21 cellular contexts compared by ENCODE assay signal in genomic region chr17:17533901-17534441, GRCh38. TPM values are rescaled to one million over a fixed set of nuclear protein-coding genes. Genes with fewer than 3 reads are reported as not detected.
A peak's percentile ranks its signal among the peaks of the same experiment; 100 is the strongest.
DNase-seq lines count a peak whose midpoint lies in the region; ATAC-seq, FAIRE-seq and TF ChIP-seq lines count a peak whose summit lies in the region.
"Had no signal": no experiment of that assay in that cellular context is flagged by ENCODE, and none has a peak within 500 bp of the region (broad histone marks: within the 10 kb centered on the region; RNA-seq: fewer than 3 reads in every experiment).

No MANE protein-coding gene starts in this region.

- peak; percentile 24 to 74 (median 37) for ATAC-seq in pancreas
- ATAC-seq in activated T-cell treated with anti-CD3 and anti-CD28 coated beads, Interleukin-2, amount 50 U/mL, for 4 hours: no peak
- ATAC-seq in HG02610 (IDR thresholded peaks at IDR 0.05; ENCODE audit: unreplicated experiment): no peak
- ATAC-seq: psoas muscle had no signal

- H3K36me3 ChIP-seq in colonic mucosa (no peaks in the 10 kb centered on the region), pancreas (no peaks in the 10 kb centered on the region)
- H3K36me3 ChIP-seq: BE2C, thyroid gland had no signal

- H3K27me3 ChIP-seq in colonic mucosa: no peaks in the 10 kb centered on the region
- no peaks in the 10 kb centered on the region for H3K27me3 ChIP-seq in pancreas
- H3K27me3 ChIP-seq: BE2C, thyroid gland had no signal

- WGBS in pancreas, 2 donors: 15 to 25% methylated on average over 3 of the region's 3 CpGs

- no peak overlapping the region for H3K4me3 Mint-ChIP-seq in activated T-cell treated with anti-CD3 and anti-CD28 coated beads, Interleukin-2, amount 50 U/mL, for 4 hours
- H3K4me3 Mint-ChIP-seq: activated T-helper 1 cell treated with anti-CD3 and anti-CD28 coated beads, Interleukin-12 subunit alpha, Interleukin-12 subunit beta, Interleukin-2, Interleukin-4 antibody, amounts not matched to agents 30 ng/mL and 10 ng/mL and 1 ng/mL, durations not matched to agents 14 hours and 24 hours and 36 hours; dendritic cell treated with granulocyte-macrophage colony-stimulating factor and Interleukin-4, amounts not matched to agents 40 ng/mL and 50 ng/mL, for 4 days; nephron had no signal

- DNase-seq in DMS53 treated with DMSO at 0.1 percent for 48 hours (lab: John Stamatoyannopoulos, UW; ENCODE audit: unreplicated experiment): peak; percentile 94
- peak; percentile 15 for DNase-seq in M059J (ENCODE audit: low read depth)
- peak; percentile 66 for DNase-seq in colonic mucosa
- DNase-seq in pancreas: peak in 3 of 6 donors; percentile 46 to 64 (median 47)
- DNase-seq in activated T-cell treated with anti-CD3 and anti-CD28 coated beads, Interleukin-2, amount 50 U/mL, for 4 hours: no peak
- no peak for DNase-seq in D341Med (ENCODE audit: low spot score)
- DNase-seq: BE2C, mesendoderm, NCI-H1436 treated with DMSO at 0.1 percent for 48 hours, RPMI8226, T-helper 1 cell, thyroid gland had no signal

- H3K9ac ChIP-seq in colonic mucosa (ENCODE audit: low read depth in 2 of 2, low read length in 2 of 2): no peak overlapping the region
- H3K9ac ChIP-seq: KMS-11 had no signal

- no peaks in the 10 kb centered on the region for H3K36me3 Mint-ChIP-seq in activated T-cell treated with anti-CD3 and anti-CD28 coated beads, Interleukin-2, amount 50 U/mL, for 4 hours (ENCODE audit: insufficient read depth)

- intact Hi-C loops in colonic mucosa (cut with DNase I): no loop called here
- intact Hi-C loops in pancreas (cut with DNase I): no loop called here

- H3K27ac ChIP-seq in colonic mucosa (no peak overlapping the region), pancreas (no peak overlapping the region)
- H3K27ac ChIP-seq: HL-60, KMS-11, psoas muscle, VCaP had no signal

- H3K4me1 ChIP-seq in colonic mucosa (no peaks in the 10 kb centered on the region), pancreas (peaks cover 25 to 35% (median 33%) of the 10 kb centered on the region in 3 donors)

- H3K9me3 Mint-ChIP-seq in activated T-cell treated with anti-CD3 and anti-CD28 coated beads, Interleukin-2, amount 50 U/mL, for 4 hours: no peaks in the 10 kb centered on the region
- H3K9me3 Mint-ChIP-seq: activated T-helper 1 cell treated with anti-CD3 and anti-CD28 coated beads, Interleukin-12 subunit alpha, Interleukin-12 subunit beta, Interleukin-2, Interleukin-4 antibody, amounts not matched to agents 30 ng/mL and 10 ng/mL and 1 ng/mL, durations not matched to agents 14 hours and 24 hours and 36 hours; dendritic cell treated with granulocyte-macrophage colony-stimulating factor and Interleukin-4, amounts not matched to agents 40 ng/mL and 50 ng/mL, for 4 days had no signal

- no peaks in the 10 kb centered on the region for H3K9me3 ChIP-seq in colonic mucosa
- no peaks in the 10 kb centered on the region for H3K9me3 ChIP-seq in pancreas
- H3K9me3 ChIP-seq: BE2C, psoas muscle, thyroid gland had no signal

- H3K4me1 Mint-ChIP-seq in activated T-cell treated with anti-CD3 and anti-CD28 coated beads, Interleukin-2, amount 50 U/mL, for 4 hours (ENCODE audit: low read depth): no peaks in the 10 kb centered on the region

- peak; percentile 26 for FAIRE-seq in pancreas (lab: Jason Lieb, UNC)
- FAIRE-seq: H1 had no signal

- H3K4me3 ChIP-seq in colonic mucosa: no peak overlapping the region
- H3K4me3 ChIP-seq in pancreas: no peak overlapping the region
- H3K4me3 ChIP-seq: psoas muscle, thyroid gland had no signal

- H3K27me3 Mint-ChIP-seq in activated T-cell treated with anti-CD3 and anti-CD28 coated beads, Interleukin-2, amount 50 U/mL, for 4 hours (ENCODE audit: low read depth): no peaks in the 10 kb centered on the region
- H3K27me3 Mint-ChIP-seq: dendritic cell treated with granulocyte-macrophage colony-stimulating factor and Interleukin-4, amounts not matched to agents 40 ng/mL and 50 ng/mL, for 4 days had no signal

- TF ChIP-seq CTCF in colonic mucosa (IDR thresholded peaks at IDR 0.05): no peak
- TF ChIP-seq CTCF in pancreas (IDR thresholded peaks at IDR 0.05): no peak

RNA-seq across cellular contexts. Expression of gene RASD1, which starts 37.8 kb away (rescaled TPM):
- total RNA-seq in M059J (2014; rRNA removed; shearing (Covaris generic)): 2.1 and 3.0 TPM in 2 replicates
- total RNA-seq in colonic mucosa (10 to 100 TPM; 21.6 to 24.9 TPM), pancreas (10 to 100 TPM in 3 of 6 donors, 1 to 10 TPM in 3; 4.9 to 30.7 (median 10.6) TPM)
- 100 to 1,000 TPM in 1 of 2 donors, 10 to 100 TPM in 1; 40.6 to 129 TPM for polyA plus RNA-seq in pancreas
- 1 to 10 TPM in 2 of 3 donors, under 1 TPM in 1; 0.87 to 1.3 (median 1.1) TPM for total RNA-seq in activated T-cell treated with anti-CD3 and anti-CD28 coated beads, Interleukin-2, amount 50 U/mL, for 4 hours

RNA-seq across cellular contexts. Expression of gene MED9, which starts 57.2 kb away (rescaled TPM):
- total RNA-seq in M059J (2014; rRNA removed; shearing (Covaris generic)): 20.8 and 23.1 TPM in 2 replicates
- total RNA-seq in colonic mucosa: 10 to 100 TPM; 15.3 to 23.8 TPM
- total RNA-seq in pancreas: 1 to 10 TPM; 4.6 to 8.4 (median 6.3) TPM
- 10 to 100 TPM in 1 of 2 donors, 1 to 10 TPM in 1; 7.8 to 12.2 TPM for polyA plus RNA-seq in pancreas
- total RNA-seq in activated T-cell treated with anti-CD3 and anti-CD28 coated beads, Interleukin-2, amount 50 U/mL, for 4 hours: 10 to 100 TPM; 15.0 to 16.4 (median 15.0) TPM

RNA-seq across cellular contexts. Expression of gene PEMT, which starts 57.5 kb away (rescaled TPM):
- total RNA-seq in M059J (2014; rRNA removed; shearing (Covaris generic)): 41.5 and 56.8 TPM in 2 replicates
- 10 to 100 TPM; 16.9 to 23.8 TPM for total RNA-seq in colonic mucosa
- 10 to 100 TPM; 14.8 to 26.8 (median 22.1) TPM for total RNA-seq in pancreas
- 100 to 1,000 TPM in 1 of 2 donors, 10 to 100 TPM in 1; 26.4 to 109 TPM for polyA plus RNA-seq in pancreas
- 10 to 100 TPM; 52.5 to 53.8 (median 53.0) TPM for total RNA-seq in activated T-cell treated with anti-CD3 and anti-CD28 coated beads, Interleukin-2, amount 50 U/mL, for 4 hours

Comparison
In these comparisons a context has a peak if more than half of its experiments do, and no peak if none do; other contexts are left out.
1. DNase-seq: peak in DMS53 treated with DMSO at 0.1 percent for 48 hours (single experiment), M059J (single experiment) and colonic mucosa (single experiment); none in activated T-cell treated with anti-CD3 and anti-CD28 coated beads, Interleukin-2, amount 50 U/mL, for 4 hours (single experiment) and D341Med (single experiment).
2. ATAC-seq: peak in pancreas (4 of 4); none in activated T-cell treated with anti-CD3 and anti-CD28 coated beads, Interleukin-2, amount 50 U/mL, for 4 hours (0 of 2) and HG02610 (single experiment).